Comparison of ENCODE assay signal across 11 cellular contexts in genomic region chr15:81298606-81299005, GRCh38. TPM values are rescaled to one million over a fixed set of nuclear protein-coding genes. Genes with fewer than 3 reads are reported as not detected.
DNase-seq lines count a peak whose midpoint lies in the region; ATAC-seq, FAIRE-seq and TF ChIP-seq lines count a peak whose summit lies in the region.
"Had no signal": no experiment of that assay in that cellular context is flagged by ENCODE, and none has a peak within 500 bp of the region (broad histone marks: within the 10 kb centered on the region; RNA-seq: fewer than 3 reads in every experiment).

No MANE protein-coding gene starts in this region.

- peak overlapping the region; percentile 90 to 100 (median 98) for H3K27ac Mint-ChIP-seq in CD8-positive, alpha-beta memory T cell
- peak overlapping the region; percentile 97 for H3K27ac Mint-ChIP-seq in activated naive CD8-positive, alpha-beta T cell treated with anti-CD3 and anti-CD28 coated beads for 36 hours

- H3K27me3 ChIP-seq in CD8-positive, alpha-beta memory T cell (ENCODE audit: insufficient read depth, low read length, poor library complexity, severe bottlenecking), result no peaks in the 10 kb centered on the region
- no peaks in the 10 kb centered on the region for H3K27me3 ChIP-seq in HL-60 (ENCODE audit: insufficient read depth, poor library complexity, severe bottlenecking)
- no peaks in the 10 kb centered on the region for H3K27me3 ChIP-seq in rectal smooth muscle tissue (ENCODE audit: control insufficient read depth, insufficient read depth, low read length)

- H3K4me3 ChIP-seq in CD8-positive, alpha-beta memory T cell (ENCODE audit: low read length), result peak overlapping the region; percentile 89
- H3K4me3 ChIP-seq in HL-60 (replicated peaks; ENCODE audit: insufficient read depth, low read length) (no peak overlapping the region; the same call in 1 of the 2 replicates), rectal smooth muscle tissue (ENCODE audit: low read length) (peak overlapping the region; percentile 64)

- H3K4me1 Mint-ChIP-seq in CD8-positive, alpha-beta memory T cell, result peaks cover 65 to 67% (median 65%) of the 10 kb centered on the region in 3 donors
- peaks cover 66% of the 10 kb centered on the region for H3K4me1 Mint-ChIP-seq in activated naive CD8-positive, alpha-beta T cell treated with anti-CD3 and anti-CD28 coated beads for 36 hours

- H3K27ac ChIP-seq in CD8-positive, alpha-beta memory T cell (ENCODE audit: low read depth, low read length), result peak overlapping the region; percentile 61
- peak overlapping the region; percentile 78 for H3K27ac ChIP-seq in HL-60 (replicated peaks)
- no peak overlapping the region for H3K27ac ChIP-seq in rectal smooth muscle tissue (ENCODE audit: low read depth, low read length)

- no peaks in the 10 kb centered on the region for H3K9me3 Mint-ChIP-seq in CD8-positive, alpha-beta memory T cell
- H3K9me3 Mint-ChIP-seq in activated naive CD8-positive, alpha-beta T cell treated with anti-CD3 and anti-CD28 coated beads for 36 hours, result no peaks in the 10 kb centered on the region

- no peaks in the 10 kb centered on the region for H3K9me3 ChIP-seq in CD8-positive, alpha-beta memory T cell (ENCODE audit: low read length)

- ATAC-seq in HG02763 (IDR thresholded peaks at IDR 0.05; ENCODE audit: unreplicated experiment), result no peak
- ATAC-seq in GM21723 (IDR thresholded peaks at IDR 0.05; ENCODE audit: unreplicated experiment), result no peak
- ATAC-seq: Panc1 had no signal

- CTCF ChIA-PET in CD8-positive, alpha-beta memory T cell (lab: Charles Lee), result interaction anchor here (0.8 to 2.9 kb wide), 7 partner anchors 10 to 32 kb away, joined by 3 to 22 read pairs (median 7); partner anchors contain the start of gene STARD5

- POLR2A ChIA-PET in CD8-positive, alpha-beta memory T cell (lab: Charles Lee), result interaction anchor here (0.9 to 2.2 kb wide), 6 partner anchors 8 to 25 kb away, joined by 4 to 7 read pairs (median 5); partner anchors contain the start of gene STARD5

- H3K4me1 ChIP-seq in CD8-positive, alpha-beta memory T cell (ENCODE audit: insufficient read depth, low read length), result peaks cover 59% of the 10 kb centered on the region
- no peaks in the 10 kb centered on the region for H3K4me1 ChIP-seq in rectal smooth muscle tissue (ENCODE audit: control insufficient read depth, insufficient read depth, low read length)

- H3K27me3 Mint-ChIP-seq in CD8-positive, alpha-beta memory T cell, result peaks cover 0 to 2% of the 10 kb centered on the region in 2 donors
- H3K27me3 Mint-ChIP-seq in activated naive CD8-positive, alpha-beta T cell treated with anti-CD3 and anti-CD28 coated beads for 36 hours, result no peaks in the 10 kb centered on the region

- no peak for FAIRE-seq in RCC 7860 (lab: Jason Lieb, UNC)

- peaks cover 56% of the 10 kb centered on the region for H3K36me3 ChIP-seq in CD8-positive, alpha-beta memory T cell (ENCODE audit: insufficient read depth, low read length)
- peaks cover 2% of the 10 kb centered on the region for H3K36me3 ChIP-seq in rectal smooth muscle tissue (ENCODE audit: control insufficient read depth, insufficient read depth, low read length)

- H3K9ac ChIP-seq in rectal smooth muscle tissue (ENCODE audit: low read length), result peak overlapping the region; percentile 14

- TF ChIP-seq CTCF in HL-60 (IDR thresholded peaks at IDR 0.05; ENCODE audit: insufficient read depth, low read length), result no peak

- DNase-seq in CD8-positive, alpha-beta memory T cell, result no peak
- no peak for DNase-seq in HL-60 (ENCODE audit: low read depth in 1 of 2, low spot score in 1 of 2)
- no peak for DNase-seq in activated naive CD8-positive, alpha-beta T cell treated with anti-CD3 and anti-CD28 coated beads for 36 hours
- no peak for DNase-seq in RCC 7860 (ENCODE audit: low spot score)
- DNase-seq in SKM-1 treated with dmso at 0.1 percent for 144 hours (lab: John Stamatoyannopoulos, UW; ENCODE audit: unreplicated experiment), result no peak
- DNase-seq: activated gamma-delta T cell treated with Interleukin-2 at 50 U/mL for 16 hours, NCI-H2227 treated with DMSO at 0.1 percent for 48 hours had no signal

- peak overlapping the region; percentile 96 to 100 (median 99) for H3K4me3 Mint-ChIP-seq in CD8-positive, alpha-beta memory T cell
- peak overlapping the region; percentile 98 for H3K4me3 Mint-ChIP-seq in activated naive CD8-positive, alpha-beta T cell treated with anti-CD3 and anti-CD28 coated beads for 36 hours

- H3K36me3 Mint-ChIP-seq in CD8-positive, alpha-beta memory T cell, result peaks cover 45 to 72% (median 56%) of the 10 kb centered on the region in 3 donors
- peaks cover 81% of the 10 kb centered on the region for H3K36me3 Mint-ChIP-seq in activated naive CD8-positive, alpha-beta T cell treated with anti-CD3 and anti-CD28 coated beads for 36 hours

RNA-seq across cellular contexts. Expression of gene STARD5, which starts 25.3 kb away (rescaled TPM):
- total RNA-seq in CD8-positive, alpha-beta memory T cell, result 1 to 10 TPM; 4.4 to 5.8 TPM
- 2.6 TPM for polyA plus RNA-seq in CD8-positive, alpha-beta memory T cell
- 1 to 10 TPM; 6.2 to 7.7 TPM for total RNA-seq in activated naive CD8-positive, alpha-beta T cell treated with anti-CD3 and anti-CD28 coated beads for 36 hours
